Comparison of ENCODE assay signal across 1 cellular context in the genomic region with DNA sequence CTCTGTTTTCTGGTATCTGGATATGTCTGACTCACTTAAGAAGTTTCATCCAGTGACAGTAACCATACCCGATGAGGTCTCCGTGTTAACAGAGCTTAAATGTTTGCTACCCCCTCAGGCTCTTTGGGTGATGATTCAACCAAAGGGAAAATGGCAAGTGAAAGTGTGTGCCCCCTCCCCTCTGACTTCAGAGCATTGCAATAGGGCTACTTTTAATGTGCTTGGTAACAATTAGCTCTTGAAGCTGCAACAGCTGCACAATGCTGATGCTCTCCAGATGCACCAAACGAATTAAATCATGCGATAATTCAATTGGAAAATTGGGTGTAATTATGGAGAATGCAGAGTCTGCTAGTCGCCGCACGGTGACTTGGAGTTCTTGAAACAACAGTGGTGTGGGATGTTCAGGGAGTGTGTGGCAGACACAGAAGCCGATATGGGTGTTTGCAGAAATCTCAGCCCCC.
TF ChIP-seq lines count a peak whose summit lies in the region.

No MANE protein-coding gene starts in this region.

TF ChIP-seq in SK-N-SH treated with all-trans-retinoic acid at 6 μM for 48 hours, 23 proteins besides CTCF, POLR2A, EP300 and RAD21 (continued from another document):
- TF ChIP-seq, protein P1, sequence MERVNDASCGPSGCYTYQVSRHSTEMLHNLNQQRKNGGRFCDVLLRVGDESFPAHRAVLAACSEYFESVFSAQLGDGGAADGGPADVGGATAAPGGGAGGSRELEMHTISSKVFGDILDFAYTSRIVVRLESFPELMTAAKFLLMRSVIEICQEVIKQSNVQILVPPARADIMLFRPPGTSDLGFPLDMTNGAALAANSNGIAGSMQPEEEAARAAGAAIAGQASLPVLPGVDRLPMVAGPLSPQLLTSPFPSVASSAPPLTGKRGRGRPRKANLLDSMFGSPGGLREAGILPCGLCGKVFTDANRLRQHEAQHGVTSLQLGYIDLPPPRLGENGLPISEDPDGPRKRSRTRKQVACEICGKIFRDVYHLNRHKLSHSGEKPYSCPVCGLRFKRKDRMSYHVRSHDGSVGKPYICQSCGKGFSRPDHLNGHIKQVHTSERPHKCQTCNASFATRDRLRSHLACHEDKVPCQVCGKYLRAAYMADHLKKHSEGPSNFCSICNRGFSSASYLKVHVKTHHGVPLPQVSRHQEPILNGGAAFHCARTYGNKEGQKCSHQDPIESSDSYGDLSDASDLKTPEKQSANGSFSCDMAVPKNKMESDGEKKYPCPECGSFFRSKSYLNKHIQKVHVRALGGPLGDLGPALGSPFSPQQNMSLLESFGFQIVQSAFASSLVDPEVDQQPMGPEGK (CRISPR knock-in tag; IDR thresholded peaks at IDR 0.05; ENCODE audit: borderline replicate concordance) = peak; percentile 97
